9 cellular contexts compared by ENCODE assay signal in genomic region chr5:142432961-142433360, GRCh38.
A peak's percentile ranks its signal among the peaks of the same experiment; 100 is the strongest.
DNase-seq lines count a peak whose midpoint lies in the region; ATAC-seq and TF ChIP-seq lines count a peak whose summit lies in the region.
"Had no signal": no experiment of that assay in that cellular context is flagged by ENCODE, and none has a peak within 500 bp of the region (broad histone marks: within the 10 kb centered on the region; RNA-seq: fewer than 3 reads in every experiment).

No MANE protein-coding gene starts in this region.

- no peaks in the 10 kb centered on the region for H3K36me3 Mint-ChIP-seq in activated T-cell treated with anti-CD3 and anti-CD28 coated beads, Interleukin-2, amount 50 U/mL, for 72 hours (ENCODE audit: insufficient read depth in 2 of 2)
- H3K36me3 Mint-ChIP-seq in nephron (ENCODE audit: low read depth) = no peaks in the 10 kb centered on the region

- no peak for TF ChIP-seq CTCF in nephron (IDR thresholded peaks at IDR 0.05; ENCODE audit: unreplicated experiment in 3 of 3)

- peak overlapping the region; percentile 73 to 81 for H3K4me3 Mint-ChIP-seq in activated T-cell treated with anti-CD3 and anti-CD28 coated beads, Interleukin-2, amount 50 U/mL, for 72 hours
- no peak overlapping the region for H3K4me3 Mint-ChIP-seq in nephron

- no peaks in the 10 kb centered on the region for H3K27me3 Mint-ChIP-seq in activated T-cell treated with anti-CD3 and anti-CD28 coated beads, Interleukin-2, amount 50 U/mL, for 72 hours (ENCODE audit: low read depth)
- peaks cover 4% of the 10 kb centered on the region for H3K27me3 Mint-ChIP-seq in nephron (ENCODE audit: low read depth)
- H3K27me3 Mint-ChIP-seq: activated B cell treated with CpG ODN at 0.5 μM for 24 hours had no signal

- DNase-seq in activated T-cell treated with anti-CD3 and anti-CD28 coated beads, Interleukin-2, amount 50 U/mL, for 72 hours = peak; percentile 38 to 46
- DNase-seq in RKO (ENCODE audit: low spot score) (no peak), HCEC 1CT (no peak), NCI-H187 (lab: John Stamatoyannopoulos, UW) (no peak)
- DNase-seq: activated B cell treated with CpG ODN at 0.5 μM for 24 hours had no signal

- no peaks in the 10 kb centered on the region for H3K9me3 Mint-ChIP-seq in activated T-cell treated with anti-CD3 and anti-CD28 coated beads, Interleukin-2, amount 50 U/mL, for 72 hours
- no peaks in the 10 kb centered on the region for H3K9me3 Mint-ChIP-seq in nephron
- H3K9me3 Mint-ChIP-seq: activated B cell treated with CpG ODN at 0.5 μM for 24 hours had no signal

- H3K4me1 Mint-ChIP-seq in activated T-cell treated with anti-CD3 and anti-CD28 coated beads, Interleukin-2, amount 50 U/mL, for 72 hours (ENCODE audit: low read depth) = peaks cover 27% of the 10 kb centered on the region
- peaks cover 63% of the 10 kb centered on the region for H3K4me1 Mint-ChIP-seq in nephron

- peak overlapping the region; percentile 58 for H3K27ac Mint-ChIP-seq in activated T-cell treated with anti-CD3 and anti-CD28 coated beads, Interleukin-2, amount 50 U/mL, for 72 hours
- peak overlapping the region; percentile 2 to 62 (median 14) for H3K27ac Mint-ChIP-seq in nephron

- ATAC-seq in GM18861 (IDR thresholded peaks at IDR 0.05; ENCODE audit: unreplicated experiment) = peak; percentile 49
- ATAC-seq in HG03432 (IDR thresholded peaks at IDR 0.05; ENCODE audit: unreplicated experiment) = peak; percentile 60
- ATAC-seq in activated T-cell treated with anti-CD3 and anti-CD28 coated beads, Interleukin-2, amount 50 U/mL, for 72 hours (replicated peaks in 1 of 2) = peak; percentile 90 to 93
- no peak for ATAC-seq in GM19324 (IDR thresholded peaks at IDR 0.05; ENCODE audit: low FRiP score, unreplicated experiment)

Comparison
In these comparisons a context has a peak if more than half of its experiments do, and no peak if none do; other contexts are left out.
1. DNase-seq: peak in activated T-cell treated with anti-CD3 and anti-CD28 coated beads, Interleukin-2, amount 50 U/mL, for 72 hours (2 of 2); none in RKO (single experiment), HCEC 1CT (single experiment) and NCI-H187 (0 of 2).
2. H3K4me3 Mint-ChIP-seq: peak in activated T-cell treated with anti-CD3 and anti-CD28 coated beads, Interleukin-2, amount 50 U/mL, for 72 hours (2 of 2); none in nephron (0 of 3).